In the genomic region with DNA sequence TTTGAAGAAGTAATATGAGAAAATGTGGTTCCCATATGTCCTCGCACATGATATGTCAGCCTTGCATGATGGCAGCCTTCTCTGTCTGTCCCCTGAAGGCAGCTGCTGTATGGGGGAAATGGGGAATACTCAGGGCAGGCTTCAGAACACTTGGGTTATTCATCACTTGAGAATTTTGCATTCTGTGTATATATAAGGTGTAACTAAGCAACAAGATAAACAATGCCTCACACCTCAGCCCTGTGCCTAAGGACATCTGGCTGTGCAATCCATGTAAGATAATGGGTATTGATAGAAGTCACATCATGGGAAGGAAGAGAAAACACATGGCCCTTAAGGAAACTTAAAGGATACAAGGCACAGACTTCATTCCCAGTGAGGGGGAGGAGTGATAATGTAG, we compare ENCODE assay signal across 16 cellular contexts. TPM values are rescaled to one million over a fixed set of nuclear protein-coding genes. Genes with fewer than 3 reads are reported as not detected.
DNase-seq lines count a peak whose midpoint lies in the region; ATAC-seq and TF ChIP-seq lines count a peak whose summit lies in the region.
"Had no signal": no experiment of that assay in that cellular context is flagged by ENCODE, and none has a peak within 500 bp of the region (broad histone marks: within the 10 kb centered on the region; RNA-seq: fewer than 3 reads in every experiment).

No MANE protein-coding gene starts in this region.

- intact Hi-C loops in IMR-90 (cut with micrococcal nuclease), result no loop called here

- peaks cover 4% of the 10 kb centered on the region; the same call in 1 of the 2 replicates for H3K4me1 ChIP-seq in IMR-90 (ENCODE audit: control insufficient read depth, insufficient read depth, low read length)
- H3K4me1 ChIP-seq: spleen, uterus had no signal

- no peak overlapping the region for H3K18ac ChIP-seq in IMR-90 (ENCODE audit: low read depth, low read length)

- no peaks in the 10 kb centered on the region for H3K36me3 ChIP-seq in IMR-90 (ENCODE audit: control insufficient read depth, insufficient read depth, low read length)
- H3K36me3 ChIP-seq: BLaER1, spleen, uterus, WERI-Rb-1 had no signal

- no peak for TF ChIP-seq RAD21 in IMR-90 (IDR thresholded peaks at IDR 0.05; ENCODE audit: low read length)

- H3K4ac ChIP-seq in IMR-90 (ENCODE audit: low read depth, low read length), result no peak overlapping the region

- H3K4me3 ChIP-seq in AG10803 (ENCODE audit: low read length), result no peak overlapping the region
- H3K4me3 ChIP-seq in IMR-90 (ENCODE audit: insufficient read depth, low read depth, low read length), result no peak overlapping the region
- no peak overlapping the region for H3K4me3 ChIP-seq in cardiac fibroblast (replicated peaks in 1 of 2; ENCODE audit: low read depth in 2 of 2, low read length in 2 of 2)
- H3K4me3 ChIP-seq: BLaER1, spleen, uterus had no signal

- no peaks in the 10 kb centered on the region for H4K20me1 ChIP-seq in IMR-90 (ENCODE audit: insufficient read depth, low read length)
- H4K20me1 ChIP-seq: BLaER1 had no signal

- no peak overlapping the region for H3K27ac ChIP-seq in IMR-90 (ENCODE audit: insufficient read depth, low read length)
- H3K27ac ChIP-seq: BLaER1, spleen, uterus, WERI-Rb-1 had no signal

- no peak overlapping the region for H2BK15ac ChIP-seq in IMR-90 (ENCODE audit: low read depth, low read length)

- H4K91ac ChIP-seq in IMR-90 (ENCODE audit: insufficient read depth, low read depth, low read length), result no peak overlapping the region

- H2BK120ac ChIP-seq in IMR-90 (ENCODE audit: low read depth, low read length), result no peak overlapping the region

- in situ Hi-C loops in IMR-90 (cut with MboI; ENCODE audit: low sequenced_read_pairs), result no loop called here

- no peak for TF ChIP-seq POLR2A in IMR-90 (IDR thresholded peaks at IDR 0.05; ENCODE audit: low read depth, low read length)

- no peaks in the 10 kb centered on the region for H3K79me1 ChIP-seq in IMR-90 (ENCODE audit: low read depth in 1 of 2, low read length in 2 of 2)

- H3K9me1 ChIP-seq in IMR-90 (ENCODE audit: insufficient read depth, low read length), result no peaks in the 10 kb centered on the region

- no peak overlapping the region for H2AK9ac ChIP-seq in IMR-90 (replicated peaks; ENCODE audit: low read depth, low read length, poor library complexity)

- BruUV-seq in IMR-90 (replicated peaks; lab: Mats Ljungman, UMichigan), result no TSS peak

- no CpG with 5 or more reads among the region's 1 CpG for WGBS in IMR-90 (ENCODE audit: extremely low coverage in 2 of 2, insufficient read length in 1 of 2), 2 experiments

- no peak overlapping the region for H3K23ac ChIP-seq in IMR-90 (ENCODE audit: low read depth, low read length)

- no peak overlapping the region for H2AK5ac ChIP-seq in IMR-90 (ENCODE audit: low read depth, low read length)

- no peak overlapping the region for H4K8ac ChIP-seq in IMR-90 (ENCODE audit: low read depth in 2 of 2, low read length in 2 of 2)

- CTCF ChIA-PET in IMR-90 (lab: Yijun Ruan, JAX), result no interaction called here

- H4K5ac ChIP-seq in IMR-90 (ENCODE audit: low read depth, low read length), result no peak overlapping the region

- no peak for TF ChIP-seq CTCF in AG10803 (conservative IDR thresholded peaks at IDR 0.05; ENCODE audit: low read length)
- no peak for TF ChIP-seq CTCF in IMR-90 (conservative IDR thresholded peaks at IDR 0.05; ENCODE audit: low read depth, low read length)
- TF ChIP-seq CTCF in cardiac fibroblast (IDR thresholded peaks at IDR 0.05; ENCODE audit: low read depth, low read length), result no peak

- H3K9me3 ChIP-seq in IMR-90 (ENCODE audit: control insufficient read depth, insufficient read depth, low read length), result no peaks in the 10 kb centered on the region
- H3K9me3 ChIP-seq: BLaER1, spleen, uterus had no signal

- POLR2A ChIA-PET in IMR-90 (lab: Charles Lee; ENCODE audit: unreplicated experiment), result no interaction called here

- no peak overlapping the region for H3K9ac ChIP-seq in IMR-90 (ENCODE audit: low read depth, low read length)
- H3K9ac ChIP-seq: BLaER1 had no signal

- H2AFZ ChIP-seq in IMR-90 (replicated peaks; ENCODE audit: low read length, poor library complexity), result no peak overlapping the region

- no peak overlapping the region for H2BK20ac ChIP-seq in IMR-90 (ENCODE audit: low read depth, low read length)

- ATAC-seq in IMR-90 (ENCODE audit: low read depth), result peak; percentile 41; the same call in 1 of the 2 replicates
- no peak for ATAC-seq in HG02870 (IDR thresholded peaks at IDR 0.05; ENCODE audit: unreplicated experiment)
- ATAC-seq: natural killer cell treated with Interleukin-12 subunit alpha and Interleukin-12 subunit beta and Interleukin-15 and Interleukin-18, amount 100 ng/mL, for 72 hours had no signal

- peak; percentile 9 for DNase-seq in AG10803 (ENCODE audit: low read depth)
- DNase-seq in IMR-90, result peak; percentile 79
- DNase-seq in cardiac fibroblast (ENCODE audit: low read depth in 2 of 2), result peak; percentile 76 to 91
- peak; percentile 25 for DNase-seq in left kidney (ENCODE audit: low read depth, low spot score)
- no peak for DNase-seq in NCI-H446 (lab: John Stamatoyannopoulos, UW)
- no peak for DNase-seq in activated CD8-positive, alpha-beta memory T cell treated with anti-CD3 and anti-CD28 coated beads, Interleukin-2, amount 50 U/mL, for 48 hours
- DNase-seq in NCI-H1436 treated with DMSO at 0.1 percent for 48 hours (lab: John Stamatoyannopoulos, UW), result no peak
- DNase-seq: anterior cingulate cortex, NCI-H446 treated with DMSO at 0.1 percent for 48 hours, SIG-M5, spleen, uterus, WERI-Rb-1 had no signal

- H3K27me3 ChIP-seq in IMR-90 (ENCODE audit: control insufficient read depth, insufficient read depth, low read length), result no peaks in the 10 kb centered on the region
- H3K27me3 ChIP-seq: BLaER1, spleen, uterus had no signal

- no peak overlapping the region for H3K4me2 ChIP-seq in IMR-90 (ENCODE audit: low read depth, low read length)
- H3K4me2 ChIP-seq: BLaER1 had no signal

- dilution Hi-C loops in IMR-90 (cut with HindIII; ENCODE audit: low sequenced_read_pairs, unreplicated experiment), result no loop called here

- H2BK5ac ChIP-seq in IMR-90 (ENCODE audit: low read depth, low read length, poor library complexity, severe bottlenecking), result no peak overlapping the region

- H3K14ac ChIP-seq in IMR-90 (replicated peaks; ENCODE audit: low read depth, low read length), result no peak overlapping the region

- H3K56ac ChIP-seq in IMR-90 (ENCODE audit: extremely low read depth, insufficient read depth, low read length), result no peak overlapping the region

TF ChIP-seq in IMR-90, 13 proteins besides CTCF, POLR2A, EP300 and RAD21:
- TF ChIP-seq NFE2L2 (IDR thresholded peaks at IDR 0.05; ENCODE audit: low read depth, low read length), result no peak
- TF ChIP-seq USF2 (IDR thresholded peaks at IDR 0.05; ENCODE audit: low read depth, low read length), result no peak
- TF ChIP-seq FOS (IDR thresholded peaks at IDR 0.05; ENCODE audit: low read depth, low read length), result 0 out of 2 replicates have a peak, but pooled peaks have one; percentile 4
- TF ChIP-seq MAFK (IDR thresholded peaks at IDR 0.05; ENCODE audit: low read depth, low read length), result no peak
- TF ChIP-seq CEBPB (IDR thresholded peaks at IDR 0.05; ENCODE audit: low read depth, low read length), result peak; percentile 19; the same call in 1 of the 2 replicates

RNA-seq across cellular contexts. Expression of gene RAB27B, which starts 52.4 kb away (rescaled TPM):
- 1.3 and 1.7 TPM in 2 replicates for total RNA-seq in IMR-90 (2012; rRNA removed)
- 0.06 and 0.24 TPM in 2 replicates for polyA plus RNA-seq in IMR-90 (2012; rRNA removed)
- 0.01 and 0.03 TPM in 2 replicates for polyA plus RNA-seq in IMR-90 (2012; cell fraction: cytosol; rRNA removed)
- 0.01 and 0.15 TPM in 2 replicates for polyA plus RNA-seq in IMR-90 (2012; cell fraction: nucleus; rRNA removed; ENCODE audit: low replicate concordance)

Comparison
In these comparisons a context has a peak if more than half of its experiments do, and no peak if none do; other contexts are left out.
1. DNase-seq: peak in AG10803 (single experiment), IMR-90 (single experiment), cardiac fibroblast (2 of 2) and left kidney (single experiment); none in NCI-H446 (0 of 2), activated CD8-positive, alpha-beta memory T cell treated with anti-CD3 and anti-CD28 coated beads, Interleukin-2, amount 50 U/mL, for 48 hours (single experiment) and NCI-H1436 treated with DMSO at 0.1 percent for 48 hours (single experiment).